10 cellular contexts compared by ENCODE assay signal in the genomic region with DNA sequence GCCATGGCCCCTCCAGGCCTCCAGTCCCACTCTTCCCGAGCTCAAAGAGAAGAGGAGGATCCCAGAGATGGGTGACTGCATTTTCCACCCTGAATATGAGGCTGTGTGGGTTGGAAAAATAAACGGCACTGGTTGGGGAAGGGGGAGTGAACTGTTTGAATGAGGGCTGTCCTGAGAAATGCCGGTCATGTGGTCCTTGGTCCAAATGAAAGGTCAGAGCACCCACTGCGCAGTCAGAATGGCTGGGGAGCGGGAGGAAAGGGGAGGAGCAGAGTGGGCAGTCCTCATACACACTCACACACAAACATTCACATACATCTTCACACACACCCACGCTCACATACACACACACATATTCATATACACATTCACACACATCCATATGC.
A peak's percentile ranks its signal among the peaks of the same experiment; 100 is the strongest.
DNase-seq lines count a peak whose midpoint lies in the region; ATAC-seq and TF ChIP-seq lines count a peak whose summit lies in the region.
"Had no signal": no experiment of that assay in that cellular context is flagged by ENCODE, and none has a peak within 500 bp of the region (broad histone marks: within the 10 kb centered on the region; RNA-seq: fewer than 3 reads in every experiment).

No MANE protein-coding gene starts in this region.

- H3K9me3 ChIP-seq in SJSA1 (replicated peaks): no peaks in the 10 kb centered on the region

- intact Hi-C loops in natural killer cell (cut with micrococcal nuclease): no loop called here

- H3K4me3 Mint-ChIP-seq in natural killer cell: no peak overlapping the region

- H3K9me3 Mint-ChIP-seq in natural killer cell: no peaks in the 10 kb centered on the region

- H3K27ac ChIP-seq in SJSA1: peak overlapping the region; percentile 47

- peaks cover 0 to 8% of the 10 kb centered on the region in 2 donors for H3K27me3 Mint-ChIP-seq in natural killer cell (ENCODE audit: low read depth in 2 of 2)

- no peak overlapping the region for H3K27ac Mint-ChIP-seq in natural killer cell

- peaks cover 46% of the 10 kb centered on the region for H3K4me1 ChIP-seq in SJSA1 (replicated peaks)

- no peaks in the 10 kb centered on the region for H3K36me3 ChIP-seq in SJSA1

- peak; percentile 91 for DNase-seq in COLO829 (ENCODE audit: low spot score)
- peak in 1 of 2 experiments; percentile 36 for DNase-seq in SJSA1 (ENCODE audit: low read depth in 1 of 2, low spot score in 2 of 2)
- peak; percentile 42 for DNase-seq in foreskin melanocyte
- no peak for DNase-seq in omental fat pad (ENCODE audit: low spot score)
- DNase-seq in activated CD4-positive, alpha-beta T cell treated with anti-CD3 and anti-CD28 coated beads, Interleukin-2, amount 50 U/mL, for 4 hours: no peak
- DNase-seq in natural killer cell: no peak
- DNase-seq in nucleus accumbens (lab: John Stamatoyannopoulos, UW): no peak
- DNase-seq: anterior cingulate cortex; stimulated activated CD4-positive, alpha-beta T cell treated with anti-CD3 and anti-CD28 coated beads, Interleukin-12 subunit alpha, Interleukin-12 subunit beta, amount 100 ng/mL, for 4 hours had no signal

- no peaks in the 10 kb centered on the region for H3K36me3 Mint-ChIP-seq in natural killer cell

- TF ChIP-seq CTCF in omental fat pad (IDR thresholded peaks at IDR 0.05) (no peak), natural killer cell (IDR thresholded peaks at IDR 0.05) (no peak)

- ATAC-seq in omental fat pad (ENCODE audit: low FRiP score) (peak; percentile 4), GM18858 (IDR thresholded peaks at IDR 0.05; ENCODE audit: unreplicated experiment) (no peak), natural killer cell (no peak)

- no peaks in the 10 kb centered on the region for H3K27me3 ChIP-seq in SJSA1 (replicated peaks)

- H3K4me3 ChIP-seq in SJSA1: no peak overlapping the region

- H3K4me1 Mint-ChIP-seq in natural killer cell: no peaks in the 10 kb centered on the region

Comparison
In these comparisons a context has a peak if more than half of its experiments do, and no peak if none do; other contexts are left out.
1. DNase-seq: peak in COLO829 (single experiment) and foreskin melanocyte (single experiment); none in omental fat pad (single experiment), activated CD4-positive, alpha-beta T cell treated with anti-CD3 and anti-CD28 coated beads, Interleukin-2, amount 50 U/mL, for 4 hours (0 of 2), natural killer cell (single experiment) and nucleus accumbens (0 of 56).